ENCODE assay signal across 1 cellular context in the genomic region with DNA sequence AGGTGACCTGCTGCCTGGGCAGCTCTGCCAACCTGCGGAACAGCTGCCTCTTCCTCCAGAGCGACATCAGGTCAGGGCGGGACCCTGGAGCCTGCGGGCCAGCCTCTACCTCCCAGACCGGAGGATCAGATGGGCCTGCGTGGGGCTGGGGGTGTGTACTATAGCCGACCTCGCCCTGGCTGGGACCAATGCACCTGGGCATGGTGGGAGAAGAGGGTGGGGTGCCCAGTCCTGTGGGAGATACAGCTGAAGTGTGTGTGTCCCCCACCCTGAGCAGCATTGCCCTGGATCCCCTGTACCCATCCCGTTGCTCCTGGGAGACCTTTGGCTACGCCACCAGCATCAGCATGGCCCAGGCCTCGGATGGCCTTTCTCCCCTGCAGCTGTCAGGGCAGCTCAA.
TF ChIP-seq lines count a peak whose summit lies in the region.

No MANE protein-coding gene starts in this region.

TF ChIP-seq in SK-N-SH, 30 proteins besides CTCF, POLR2A, EP300 and RAD21 (continued from another document):
- TF ChIP-seq REST (IDR thresholded peaks at IDR 0.05; ENCODE audit: low read depth, low read length) (no peak), RCOR1 (IDR thresholded peaks at IDR 0.05; ENCODE audit: low read length) (no peak), RFX5 (IDR thresholded peaks at IDR 0.05; ENCODE audit: low read length) (no peak), YY1 (IDR thresholded peaks at IDR 0.05; ENCODE audit: low read depth) (no peak)
